ENCODE assay signal across 1 cellular context in the genomic region with DNA sequence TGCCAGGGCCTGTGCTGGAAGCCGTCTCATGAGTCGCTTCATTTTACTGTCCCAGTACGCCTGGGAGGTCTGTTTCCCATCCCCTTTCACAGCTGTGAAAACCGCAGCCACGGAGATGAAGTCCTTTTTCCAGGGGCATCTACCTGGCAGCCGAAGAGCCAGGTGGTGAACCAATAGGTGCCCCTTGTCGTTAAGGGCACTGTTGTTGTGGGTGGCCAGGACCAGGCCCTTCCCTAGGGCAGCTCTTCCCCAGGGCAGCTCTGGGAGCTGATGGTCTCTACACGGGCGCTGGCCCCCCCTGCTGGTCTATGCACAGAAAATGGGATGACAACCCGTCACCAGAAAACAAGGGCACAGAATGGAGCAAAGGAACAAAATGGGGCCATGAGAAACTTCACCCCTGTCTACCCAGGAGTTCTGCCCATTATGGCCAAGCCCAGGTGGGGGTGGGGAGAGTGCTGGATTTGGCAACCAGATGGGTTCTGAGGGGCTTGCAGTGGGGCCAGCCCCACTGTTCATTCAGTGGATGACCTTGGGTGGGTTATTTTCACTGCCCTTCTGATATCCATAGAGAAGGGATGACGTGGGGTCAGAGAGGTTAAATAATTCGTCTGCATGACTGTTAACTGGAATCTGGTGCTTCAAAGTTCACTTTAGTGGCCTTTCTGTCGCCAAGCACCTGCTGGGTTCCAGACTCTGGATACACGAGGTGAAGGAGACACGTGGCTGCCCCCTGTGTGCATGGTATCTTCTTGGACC.
TF ChIP-seq lines count a peak whose summit lies in the region.

No MANE protein-coding gene starts in this region.

TF ChIP-seq in HepG2, 621 proteins besides CTCF, POLR2A, EP300 and RAD21 (continued from another document and continues in another):
- TF ChIP-seq, protein P1, sequence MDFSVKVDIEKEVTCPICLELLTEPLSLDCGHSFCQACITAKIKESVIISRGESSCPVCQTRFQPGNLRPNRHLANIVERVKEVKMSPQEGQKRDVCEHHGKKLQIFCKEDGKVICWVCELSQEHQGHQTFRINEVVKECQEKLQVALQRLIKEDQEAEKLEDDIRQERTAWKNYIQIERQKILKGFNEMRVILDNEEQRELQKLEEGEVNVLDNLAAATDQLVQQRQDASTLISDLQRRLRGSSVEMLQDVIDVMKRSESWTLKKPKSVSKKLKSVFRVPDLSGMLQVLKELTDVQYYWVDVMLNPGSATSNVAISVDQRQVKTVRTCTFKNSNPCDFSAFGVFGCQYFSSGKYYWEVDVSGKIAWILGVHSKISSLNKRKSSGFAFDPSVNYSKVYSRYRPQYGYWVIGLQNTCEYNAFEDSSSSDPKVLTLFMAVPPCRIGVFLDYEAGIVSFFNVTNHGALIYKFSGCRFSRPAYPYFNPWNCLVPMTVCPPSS (IDR thresholded peaks at IDR 0.05): no peak
- TF ChIP-seq ZNF570 (CRISPR knock-in tag; IDR thresholded peaks at IDR 0.05; ENCODE audit: borderline replicate concordance) (0 out of 2 replicates have a peak, but pooled peaks have one; percentile 53), ZNF556 (CRISPR knock-in tag; IDR thresholded peaks at IDR 0.05; ENCODE audit: borderline replicate concordance) (peak; percentile 82; the same call in 1 of the 2 replicates), SRSF1 (optimal IDR thresholded peaks at IDR 0.05; ENCODE audit: low read depth, low read length) (no peak), ZC3H13 (CRISPR knock-in tag; IDR thresholded peaks at IDR 0.05) (no peak), ZNF552 (CRISPR knock-in tag; IDR thresholded peaks at IDR 0.05; ENCODE audit: borderline replicate concordance) (no peak), KLF16 (CRISPR knock-in tag; IDR thresholded peaks at IDR 0.05) (peak in 1 of 2 experiments; percentile 81; a peak in 2 of 4 replicates), RARA (CRISPR knock-in tag; IDR thresholded peaks at IDR 0.05) (peak; percentile 49; the same call in 1 of the 2 replicates), ZNF251 (CRISPR knock-in tag; IDR thresholded peaks at IDR 0.05) (peak; percentile 66; the same call in 1 of the 2 replicates), CBFB (CRISPR knock-in tag; IDR thresholded peaks at IDR 0.05) (0 out of 2 replicates have a peak, but pooled peaks have one; percentile 42), HIVEP1 (CRISPR knock-in tag; IDR thresholded peaks at IDR 0.05) (peak; percentile 40; the same call in 1 of the 2 replicates), EHMT2 (IDR thresholded peaks at IDR 0.05; ENCODE audit: borderline replicate concordance, low read depth, low read length) (no peak), KLF12 (CRISPR knock-in tag; IDR thresholded peaks at IDR 0.05; ENCODE audit: borderline replicate concordance) (0 out of 2 replicates have a peak, but pooled peaks have one; percentile 58), GATAD2A (CRISPR knock-in tag; IDR thresholded peaks at IDR 0.05) (peak; percentile 81), ZFP62 (CRISPR knock-in tag; IDR thresholded peaks at IDR 0.05) (no peak), ZNF543 (CRISPR knock-in tag; IDR thresholded peaks at IDR 0.05) (peak; percentile 83; the same call in 1 of the 2 replicates), REXO4 (CRISPR knock-in tag; IDR thresholded peaks at IDR 0.05; ENCODE audit: borderline replicate concordance) (no peak), ZNF644 (CRISPR knock-in tag; IDR thresholded peaks at IDR 0.05; ENCODE audit: low read depth) (no peak; the same call in 1 of the 2 replicates), ZNF354B (CRISPR knock-in tag; IDR thresholded peaks at IDR 0.05) (no peak), SAP130 (CRISPR knock-in tag; IDR thresholded peaks at IDR 0.05; ENCODE audit: low read depth) (peak; percentile 57), ZNF333 (CRISPR knock-in tag; IDR thresholded peaks at IDR 0.05; ENCODE audit: borderline replicate concordance) (0 out of 2 replicates have a peak, but pooled peaks have one; percentile 28), PHF5A (CRISPR knock-in tag; IDR thresholded peaks at IDR 0.05; ENCODE audit: low read depth, unreplicated experiment) (no peak), HDAC2 (CRISPR knock-in tag; IDR thresholded peaks at IDR 0.05) (0 out of 2 replicates have a peak, but pooled peaks have one; percentile 21), MATR3 (CRISPR knock-in tag; IDR thresholded peaks at IDR 0.05) (no peak), ATF7 (IDR thresholded peaks at IDR 0.05) (no peak), ATF7 (CRISPR knock-in tag; IDR thresholded peaks at IDR 0.05) (peak; percentile 59; the same call in 1 of the 2 replicates), ZNF83 (CRISPR knock-in tag; IDR thresholded peaks at IDR 0.05; ENCODE audit: borderline replicate concordance) (peak; percentile 67; the same call in 1 of the 2 replicates), NFIC (IDR thresholded peaks at IDR 0.05; ENCODE audit: low read length) (no peak)
- TF ChIP-seq, protein P2, sequence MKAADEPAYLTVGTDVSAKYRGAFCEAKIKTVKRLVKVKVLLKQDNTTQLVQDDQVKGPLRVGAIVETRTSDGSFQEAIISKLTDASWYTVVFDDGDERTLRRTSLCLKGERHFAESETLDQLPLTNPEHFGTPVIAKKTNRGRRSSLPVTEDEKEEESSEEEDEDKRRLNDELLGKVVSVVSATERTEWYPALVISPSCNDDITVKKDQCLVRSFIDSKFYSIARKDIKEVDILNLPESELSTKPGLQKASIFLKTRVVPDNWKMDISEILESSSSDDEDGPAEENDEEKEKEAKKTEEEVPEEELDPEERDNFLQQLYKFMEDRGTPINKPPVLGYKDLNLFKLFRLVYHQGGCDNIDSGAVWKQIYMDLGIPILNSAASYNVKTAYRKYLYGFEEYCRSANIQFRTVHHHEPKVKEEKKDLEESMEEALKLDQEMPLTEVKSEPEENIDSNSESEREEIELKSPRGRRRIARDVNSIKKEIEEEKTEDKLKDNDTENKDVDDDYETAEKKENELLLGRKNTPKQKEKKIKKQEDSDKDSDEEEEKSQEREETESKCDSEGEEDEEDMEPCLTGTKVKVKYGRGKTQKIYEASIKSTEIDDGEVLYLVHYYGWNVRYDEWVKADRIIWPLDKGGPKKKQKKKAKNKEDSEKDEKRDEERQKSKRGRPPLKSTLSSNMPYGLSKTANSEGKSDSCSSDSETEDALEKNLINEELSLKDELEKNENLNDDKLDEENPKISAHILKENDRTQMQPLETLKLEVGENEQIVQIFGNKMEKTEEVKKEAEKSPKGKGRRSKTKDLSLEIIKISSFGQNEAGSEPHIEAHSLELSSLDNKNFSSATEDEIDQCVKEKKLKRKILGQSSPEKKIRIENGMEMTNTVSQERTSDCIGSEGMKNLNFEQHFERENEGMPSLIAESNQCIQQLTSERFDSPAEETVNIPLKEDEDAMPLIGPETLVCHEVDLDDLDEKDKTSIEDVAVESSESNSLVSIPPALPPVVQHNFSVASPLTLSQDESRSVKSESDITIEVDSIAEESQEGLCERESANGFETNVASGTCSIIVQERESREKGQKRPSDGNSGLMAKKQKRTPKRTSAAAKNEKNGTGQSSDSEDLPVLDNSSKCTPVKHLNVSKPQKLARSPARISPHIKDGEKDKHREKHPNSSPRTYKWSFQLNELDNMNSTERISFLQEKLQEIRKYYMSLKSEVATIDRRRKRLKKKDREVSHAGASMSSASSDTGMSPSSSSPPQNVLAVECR (CRISPR knock-in tag; IDR thresholded peaks at IDR 0.05; ENCODE audit: borderline replicate concordance): no peak; the same call in 1 of the 2 replicates
- TF ChIP-seq, protein P3, sequence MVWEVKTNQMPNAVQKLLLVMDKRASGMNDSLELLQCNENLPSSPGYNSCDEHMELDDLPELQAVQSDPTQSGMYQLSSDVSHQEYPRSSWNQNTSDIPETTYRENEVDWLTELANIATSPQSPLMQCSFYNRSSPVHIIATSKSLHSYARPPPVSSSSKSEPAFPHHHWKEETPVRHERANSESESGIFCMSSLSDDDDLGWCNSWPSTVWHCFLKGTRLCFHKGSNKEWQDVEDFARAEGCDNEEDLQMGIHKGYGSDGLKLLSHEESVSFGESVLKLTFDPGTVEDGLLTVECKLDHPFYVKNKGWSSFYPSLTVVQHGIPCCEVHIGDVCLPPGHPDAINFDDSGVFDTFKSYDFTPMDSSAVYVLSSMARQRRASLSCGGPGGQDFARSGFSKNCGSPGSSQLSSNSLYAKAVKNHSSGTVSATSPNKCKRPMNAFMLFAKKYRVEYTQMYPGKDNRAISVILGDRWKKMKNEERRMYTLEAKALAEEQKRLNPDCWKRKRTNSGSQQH (CRISPR knock-in tag; IDR thresholded peaks at IDR 0.05; ENCODE audit: low read depth): no peak
- TF ChIP-seq, protein P4, sequence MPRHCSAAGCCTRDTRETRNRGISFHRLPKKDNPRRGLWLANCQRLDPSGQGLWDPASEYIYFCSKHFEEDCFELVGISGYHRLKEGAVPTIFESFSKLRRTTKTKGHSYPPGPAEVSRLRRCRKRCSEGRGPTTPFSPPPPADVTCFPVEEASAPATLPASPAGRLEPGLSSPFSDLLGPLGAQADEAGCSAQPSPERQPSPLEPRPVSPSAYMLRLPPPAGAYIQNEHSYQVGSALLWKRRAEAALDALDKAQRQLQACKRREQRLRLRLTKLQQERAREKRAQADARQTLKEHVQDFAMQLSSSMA (CRISPR knock-in tag; IDR thresholded peaks at IDR 0.05): no peak
- TF ChIP-seq, protein P5, sequence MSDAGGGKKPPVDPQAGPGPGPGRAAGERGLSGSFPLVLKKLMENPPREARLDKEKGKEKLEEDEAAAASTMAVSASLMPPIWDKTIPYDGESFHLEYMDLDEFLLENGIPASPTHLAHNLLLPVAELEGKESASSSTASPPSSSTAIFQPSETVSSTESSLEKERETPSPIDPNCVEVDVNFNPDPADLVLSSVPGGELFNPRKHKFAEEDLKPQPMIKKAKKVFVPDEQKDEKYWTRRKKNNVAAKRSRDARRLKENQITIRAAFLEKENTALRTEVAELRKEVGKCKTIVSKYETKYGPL (CRISPR knock-in tag; IDR thresholded peaks at IDR 0.05): peak; percentile 63; the same call in 1 of the 2 replicates
- TF ChIP-seq, protein P6, sequence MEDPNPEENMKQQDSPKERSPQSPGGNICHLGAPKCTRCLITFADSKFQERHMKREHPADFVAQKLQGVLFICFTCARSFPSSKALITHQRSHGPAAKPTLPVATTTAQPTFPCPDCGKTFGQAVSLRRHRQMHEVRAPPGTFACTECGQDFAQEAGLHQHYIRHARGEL (CRISPR knock-in tag; IDR thresholded peaks at IDR 0.05): no peak
- TF ChIP-seq, protein P7, sequence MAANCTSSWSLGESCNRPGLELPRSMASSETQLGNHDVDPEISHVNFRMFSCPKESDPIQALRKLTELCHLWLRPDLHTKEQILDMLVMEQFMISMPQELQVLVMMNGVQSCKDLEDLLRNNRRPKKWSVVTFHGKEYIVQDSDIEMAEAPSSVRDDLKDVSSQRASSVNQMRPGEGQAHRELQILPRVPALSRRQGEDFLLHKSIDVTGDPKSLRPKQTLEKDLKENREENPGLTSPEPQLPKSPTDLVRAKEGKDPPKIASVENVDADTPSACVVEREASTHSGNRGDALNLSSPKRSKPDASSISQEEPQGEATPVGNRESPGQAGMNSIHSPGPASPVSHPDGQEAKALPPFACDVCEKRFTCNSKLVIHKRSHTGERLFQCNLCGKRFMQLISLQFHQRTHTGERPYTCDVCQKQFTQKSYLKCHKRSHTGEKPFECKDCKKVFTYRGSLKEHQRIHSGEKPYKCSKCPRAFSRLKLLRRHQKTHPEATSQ (CRISPR knock-in tag; IDR thresholded peaks at IDR 0.05; ENCODE audit: borderline replicate concordance): no peak
- TF ChIP-seq, protein P8, sequence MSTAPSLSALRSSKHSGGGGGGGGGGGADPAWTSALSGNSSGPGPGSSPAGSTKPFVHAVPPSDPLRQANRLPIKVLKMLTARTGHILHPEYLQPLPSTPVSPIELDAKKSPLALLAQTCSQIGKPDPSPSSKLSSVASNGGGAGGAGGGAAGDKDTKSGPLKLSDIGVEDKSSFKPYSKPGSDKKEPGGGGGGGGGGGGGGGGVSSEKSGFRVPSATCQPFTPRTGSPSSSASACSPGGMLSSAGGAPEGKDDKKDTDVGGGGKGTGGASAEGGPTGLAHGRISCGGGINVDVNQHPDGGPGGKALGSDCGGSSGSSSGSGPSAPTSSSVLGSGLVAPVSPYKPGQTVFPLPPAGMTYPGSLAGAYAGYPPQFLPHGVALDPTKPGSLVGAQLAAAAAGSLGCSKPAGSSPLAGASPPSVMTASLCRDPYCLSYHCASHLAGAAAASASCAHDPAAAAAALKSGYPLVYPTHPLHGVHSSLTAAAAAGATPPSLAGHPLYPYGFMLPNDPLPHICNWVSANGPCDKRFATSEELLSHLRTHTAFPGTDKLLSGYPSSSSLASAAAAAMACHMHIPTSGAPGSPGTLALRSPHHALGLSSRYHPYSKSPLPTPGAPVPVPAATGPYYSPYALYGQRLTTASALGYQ (CRISPR knock-in tag; IDR thresholded peaks at IDR 0.05): no peak; the same call in 1 of the 2 replicates
- TF ChIP-seq, protein P9, sequence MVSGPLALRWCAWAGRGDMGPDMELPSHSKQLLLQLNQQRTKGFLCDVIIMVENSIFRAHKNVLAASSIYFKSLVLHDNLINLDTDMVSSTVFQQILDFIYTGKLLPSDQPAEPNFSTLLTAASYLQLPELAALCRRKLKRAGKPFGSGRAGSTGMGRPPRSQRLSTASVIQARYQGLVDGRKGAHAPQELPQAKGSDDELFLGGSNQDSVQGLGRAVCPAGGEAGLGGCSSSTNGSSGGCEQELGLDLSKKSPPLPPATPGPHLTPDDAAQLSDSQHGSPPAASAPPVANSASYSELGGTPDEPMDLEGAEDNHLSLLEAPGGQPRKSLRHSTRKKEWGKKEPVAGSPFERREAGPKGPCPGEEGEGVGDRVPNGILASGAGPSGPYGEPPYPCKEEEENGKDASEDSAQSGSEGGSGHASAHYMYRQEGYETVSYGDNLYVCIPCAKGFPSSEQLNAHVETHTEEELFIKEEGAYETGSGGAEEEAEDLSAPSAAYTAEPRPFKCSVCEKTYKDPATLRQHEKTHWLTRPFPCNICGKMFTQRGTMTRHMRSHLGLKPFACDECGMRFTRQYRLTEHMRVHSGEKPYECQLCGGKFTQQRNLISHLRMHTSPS (CRISPR knock-in tag; IDR thresholded peaks at IDR 0.05; ENCODE audit: low read depth): peak; percentile 66; the same call in 1 of the 2 replicates
- TF ChIP-seq, protein P10, sequence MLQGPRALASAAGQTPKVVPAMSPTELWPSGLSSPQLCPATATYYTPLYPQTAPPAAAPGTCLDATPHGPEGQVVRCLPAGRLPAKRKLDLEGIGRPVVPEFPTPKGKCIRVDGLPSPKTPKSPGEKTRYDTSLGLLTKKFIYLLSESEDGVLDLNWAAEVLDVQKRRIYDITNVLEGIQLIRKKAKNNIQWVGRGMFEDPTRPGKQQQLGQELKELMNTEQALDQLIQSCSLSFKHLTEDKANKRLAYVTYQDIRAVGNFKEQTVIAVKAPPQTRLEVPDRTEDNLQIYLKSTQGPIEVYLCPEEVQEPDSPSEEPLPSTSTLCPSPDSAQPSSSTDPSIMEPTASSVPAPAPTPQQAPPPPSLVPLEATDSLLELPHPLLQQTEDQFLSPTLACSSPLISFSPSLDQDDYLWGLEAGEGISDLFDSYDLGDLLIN (CRISPR knock-in tag; IDR thresholded peaks at IDR 0.05; ENCODE audit: borderline replicate concordance): peak; percentile 87
- TF ChIP-seq, protein P11, sequence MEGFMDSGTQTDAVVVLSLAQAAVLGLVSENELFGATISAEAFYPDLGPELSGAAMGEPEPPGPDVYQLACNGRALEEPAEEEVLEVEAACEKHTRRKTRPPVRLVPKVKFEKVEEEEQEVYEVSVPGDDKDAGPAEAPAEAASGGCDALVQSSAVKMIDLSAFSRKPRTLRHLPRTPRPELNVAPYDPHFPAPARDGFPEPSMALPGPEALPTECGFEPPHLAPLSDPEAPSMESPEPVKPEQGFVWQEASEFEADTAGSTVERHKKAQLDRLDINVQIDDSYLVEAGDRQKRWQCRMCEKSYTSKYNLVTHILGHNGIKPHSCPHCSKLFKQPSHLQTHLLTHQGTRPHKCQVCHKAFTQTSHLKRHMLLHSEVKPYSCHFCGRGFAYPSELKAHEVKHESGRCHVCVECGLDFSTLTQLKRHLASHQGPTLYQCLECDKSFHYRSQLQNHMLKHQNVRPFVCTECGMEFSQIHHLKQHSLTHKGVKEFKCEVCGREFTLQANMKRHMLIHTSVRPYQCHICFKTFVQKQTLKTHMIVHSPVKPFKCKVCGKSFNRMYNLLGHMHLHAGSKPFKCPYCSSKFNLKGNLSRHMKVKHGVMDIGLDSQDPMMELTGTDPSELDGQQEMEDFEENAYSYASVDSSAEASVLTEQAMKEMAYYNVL (CRISPR knock-in tag; IDR thresholded peaks at IDR 0.05; ENCODE audit: borderline replicate concordance): peak; percentile 43; the same call in 1 of the 2 replicates
